9 cellular contexts compared by ENCODE assay signal in genomic region chr5:179733764-179734126, GRCh38. TPM values are rescaled to one million over a fixed set of nuclear protein-coding genes. Genes with fewer than 3 reads are reported as not detected.
DNase-seq lines count a peak whose midpoint lies in the region; ATAC-seq and TF ChIP-seq lines count a peak whose summit lies in the region.
"Had no signal": no experiment of that assay in that cellular context is flagged by ENCODE, and none has a peak within 500 bp of the region (broad histone marks: within the 10 kb centered on the region; RNA-seq: fewer than 3 reads in every experiment).

No MANE protein-coding gene starts in this region.

- peaks cover 19% of the 10 kb centered on the region for H3K36me3 Mint-ChIP-seq in mesothelial cell of epicardium

- no peaks in the 10 kb centered on the region for H3K27me3 ChIP-seq in heart right ventricle

- TF ChIP-seq CTCF in heart right ventricle (IDR thresholded peaks at IDR 0.05) (no peak), cardiac fibroblast (IDR thresholded peaks at IDR 0.05; ENCODE audit: low read depth, low read length) (no peak), mesothelial cell of epicardium (IDR thresholded peaks at IDR 0.05; ENCODE audit: unreplicated experiment) (no peak)

- no peaks in the 10 kb centered on the region for H3K27me3 Mint-ChIP-seq in mesothelial cell of epicardium (ENCODE audit: low read depth)

- 0% methylated on average over 2 of the region's 2 CpGs for whole genome bisulfite sequencing in heart right ventricle, 2 donors
- WGBS in urinary bladder = 0% methylated on average over 2 of the region's 2 CpGs

- H3K27ac ChIP-seq in heart right ventricle = peak overlapping the region; percentile 82 to 98 (median 96)
- peak overlapping the region; percentile 97 for H3K27ac ChIP-seq in urinary bladder (ENCODE audit: low read depth)

- peak overlapping the region; percentile 60 to 99 (median 74) for H3K4me3 ChIP-seq in heart right ventricle
- peak overlapping the region; percentile 66 to 79 for H3K4me3 ChIP-seq in cardiac fibroblast (replicated peaks in 1 of 2; ENCODE audit: low read depth in 2 of 2, low read length in 2 of 2)
- H3K4me3 ChIP-seq in urinary bladder (ENCODE audit: low read depth, low read length) = peak overlapping the region; percentile 99

- peak overlapping the region; percentile 99 for H3K27ac Mint-ChIP-seq in mesothelial cell of epicardium

- peak overlapping the region; percentile 98 for H3K4me3 Mint-ChIP-seq in mesothelial cell of epicardium

- no peak for DNase-seq in heart right ventricle
- DNase-seq in cardiac septum (ENCODE audit: low spot score) = no peak
- peak in 1 of 2 donors; percentile 44 for DNase-seq in cardiac fibroblast (ENCODE audit: low read depth in 2 of 2)
- no peak for DNase-seq in mesothelial cell of epicardium (ENCODE audit: low spot score in 2 of 2, unreplicated experiment in 2 of 2)
- no peak for DNase-seq in retina
- DNase-seq in activated effector memory CD4-positive, alpha-beta T cell treated with Interleukin-2 at 50 U/mL for 16 hours = no peak
- DNase-seq: NCI-H2081 treated with DMSO at 0.1 percent for 48 hours had no signal

- H3K36me3 ChIP-seq in heart right ventricle = peaks cover 0 to 52% (median 12%) of the 10 kb centered on the region in 9 donors
- H3K36me3 ChIP-seq in urinary bladder (ENCODE audit: insufficient read depth) = no peaks in the 10 kb centered on the region

- intact Hi-C loops in heart right ventricle (cut with DNase I) = loop anchor here in 3 of 10 donors (2.0 to 5.0 kb wide), 3 partner anchors 34 to 36 kb away; partner anchors contain the start of gene CANX (in 2 of the 3)
- intact Hi-C loops in cardiac septum (cut with DNase I) = loop anchor here (2.0 kb wide), 1 partner anchor 35 kb away; the partner anchor contains the start of gene CANX

- peaks cover 8 to 66% (median 52%) of the 10 kb centered on the region in 9 donors for H3K4me1 ChIP-seq in heart right ventricle
- no peaks in the 10 kb centered on the region for H3K4me1 ChIP-seq in urinary bladder (ENCODE audit: insufficient read depth)

- H3K9me3 ChIP-seq in heart right ventricle = no peaks in the 10 kb centered on the region

- H3K4me1 Mint-ChIP-seq in mesothelial cell of epicardium = peaks cover 39% of the 10 kb centered on the region

- no peaks in the 10 kb centered on the region for H3K9me3 Mint-ChIP-seq in mesothelial cell of epicardium

- ATAC-seq in heart right ventricle = no peak
- ATAC-seq in HG03565 (IDR thresholded peaks at IDR 0.05; ENCODE audit: unreplicated experiment) = no peak

RNA-seq across cellular contexts. Expression of gene MAML1, which starts 1.1 kb away (rescaled TPM):
- total RNA-seq in heart right ventricle = 10 to 100 TPM in 9 of 10 donors, 1 to 10 TPM in 1; 10.0 to 15.3 (median 12.5) TPM
- 1 to 10 TPM; 5.5 to 9.4 TPM for polyA plus RNA-seq in heart right ventricle
- total RNA-seq in cardiac septum = 13.2 TPM
- 47.6 to 50.6 TPM (median 49.6 TPM) in 3 replicates for total RNA-seq in mesothelial cell of epicardium
- total RNA-seq in urinary bladder = 14.4 TPM
- 19.8 TPM for polyA plus RNA-seq in urinary bladder

RNA-seq across cellular contexts. Expression of gene CANX, which starts 35.0 kb away (rescaled TPM):
- total RNA-seq in heart right ventricle = 100 to 1,000 TPM; 372 to 659 (median 492) TPM
- 100 to 1,000 TPM in 1 of 2 donors, 10 to 100 TPM in 1; 90.9 to 212 TPM for polyA plus RNA-seq in heart right ventricle
- total RNA-seq in cardiac septum = 542 TPM
- 487 to 514 TPM (median 500 TPM) in 3 replicates for total RNA-seq in mesothelial cell of epicardium
- 422 TPM for total RNA-seq in urinary bladder
- 195 TPM for polyA plus RNA-seq in urinary bladder

RNA-seq across cellular contexts. Expression of gene CBY3, which starts 52.9 kb away (rescaled TPM):
- total RNA-seq in heart right ventricle (not detected), cardiac septum (not detected), mesothelial cell of epicardium (0.47 TPM in 1 of 3 replicates, not detected in the others), urinary bladder (not detected)
- polyA plus RNA-seq in heart right ventricle (under 1 TPM in 1 of 2 donors, not detected in 1; 0.06 TPM), urinary bladder (0.11 TPM)
